ENCODE assay signal across 1 cellular context in genomic region chr20:32988008-32988407, GRCh38.
A peak's percentile ranks its signal among the peaks of the same experiment; 100 is the strongest.
TF ChIP-seq lines count a peak whose summit lies in the region.

No MANE protein-coding gene starts in this region.

TF ChIP-seq in K562, 482 proteins besides CTCF, POLR2A, EP300 and RAD21:
- TF ChIP-seq BHLHE40 (IDR thresholded peaks at IDR 0.05; ENCODE audit: low read length) (0 out of 2 replicates have a peak, but pooled peaks have one; percentile 26), ASH1L (IDR thresholded peaks at IDR 0.05; ENCODE audit: borderline replicate concordance, low read depth, partially characterized antibody) (no peak), NCOA4 (IDR thresholded peaks at IDR 0.05; ENCODE audit: partially characterized antibody) (no peak), ZNF436 (CRISPR knock-in tag; IDR thresholded peaks at IDR 0.05) (no peak), MTA2 (IDR thresholded peaks at IDR 0.05; ENCODE audit: low read depth) (no peak), CBFA2T3 (IDR thresholded peaks at IDR 0.05) (no peak), PPARD (CRISPR knock-in tag; IDR thresholded peaks at IDR 0.05) (no peak), ESRRA (IDR thresholded peaks at IDR 0.05; ENCODE audit: borderline replicate concordance, low read depth) (no peak), E2F4 (CRISPR knock-in tag; IDR thresholded peaks at IDR 0.05; ENCODE audit: low read depth) (no peak), SRSF7 (optimal IDR thresholded peaks at IDR 0.05; ENCODE audit: low read depth, low read length) (no peak), SPI1 (IDR thresholded peaks at IDR 0.05; ENCODE audit: borderline replicate concordance, low read depth, low read length) (no peak), PCBP2 (IDR thresholded peaks at IDR 0.05; ENCODE audit: low read depth, low read length, poor library complexity, severe bottlenecking) (no peak), ATF3 (IDR thresholded peaks at IDR 0.05) (0 out of 2 replicates have a peak, but pooled peaks have one; percentile 9), ATF3 (CRISPR knock-in tag; conservative IDR thresholded peaks at IDR 0.05) (no peak)
- TF ChIP-seq, protein P1, sequence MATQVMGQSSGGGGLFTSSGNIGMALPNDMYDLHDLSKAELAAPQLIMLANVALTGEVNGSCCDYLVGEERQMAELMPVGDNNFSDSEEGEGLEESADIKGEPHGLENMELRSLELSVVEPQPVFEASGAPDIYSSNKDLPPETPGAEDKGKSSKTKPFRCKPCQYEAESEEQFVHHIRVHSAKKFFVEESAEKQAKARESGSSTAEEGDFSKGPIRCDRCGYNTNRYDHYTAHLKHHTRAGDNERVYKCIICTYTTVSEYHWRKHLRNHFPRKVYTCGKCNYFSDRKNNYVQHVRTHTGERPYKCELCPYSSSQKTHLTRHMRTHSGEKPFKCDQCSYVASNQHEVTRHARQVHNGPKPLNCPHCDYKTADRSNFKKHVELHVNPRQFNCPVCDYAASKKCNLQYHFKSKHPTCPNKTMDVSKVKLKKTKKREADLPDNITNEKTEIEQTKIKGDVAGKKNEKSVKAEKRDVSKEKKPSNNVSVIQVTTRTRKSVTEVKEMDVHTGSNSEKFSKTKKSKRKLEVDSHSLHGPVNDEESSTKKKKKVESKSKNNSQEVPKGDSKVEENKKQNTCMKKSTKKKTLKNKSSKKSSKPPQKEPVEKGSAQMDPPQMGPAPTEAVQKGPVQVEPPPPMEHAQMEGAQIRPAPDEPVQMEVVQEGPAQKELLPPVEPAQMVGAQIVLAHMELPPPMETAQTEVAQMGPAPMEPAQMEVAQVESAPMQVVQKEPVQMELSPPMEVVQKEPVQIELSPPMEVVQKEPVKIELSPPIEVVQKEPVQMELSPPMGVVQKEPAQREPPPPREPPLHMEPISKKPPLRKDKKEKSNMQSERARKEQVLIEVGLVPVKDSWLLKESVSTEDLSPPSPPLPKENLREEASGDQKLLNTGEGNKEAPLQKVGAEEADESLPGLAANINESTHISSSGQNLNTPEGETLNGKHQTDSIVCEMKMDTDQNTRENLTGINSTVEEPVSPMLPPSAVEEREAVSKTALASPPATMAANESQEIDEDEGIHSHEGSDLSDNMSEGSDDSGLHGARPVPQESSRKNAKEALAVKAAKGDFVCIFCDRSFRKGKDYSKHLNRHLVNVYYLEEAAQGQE (CRISPR knock-in tag; IDR thresholded peaks at IDR 0.05; ENCODE audit: low read depth), result no peak
- TF ChIP-seq, protein P2, sequence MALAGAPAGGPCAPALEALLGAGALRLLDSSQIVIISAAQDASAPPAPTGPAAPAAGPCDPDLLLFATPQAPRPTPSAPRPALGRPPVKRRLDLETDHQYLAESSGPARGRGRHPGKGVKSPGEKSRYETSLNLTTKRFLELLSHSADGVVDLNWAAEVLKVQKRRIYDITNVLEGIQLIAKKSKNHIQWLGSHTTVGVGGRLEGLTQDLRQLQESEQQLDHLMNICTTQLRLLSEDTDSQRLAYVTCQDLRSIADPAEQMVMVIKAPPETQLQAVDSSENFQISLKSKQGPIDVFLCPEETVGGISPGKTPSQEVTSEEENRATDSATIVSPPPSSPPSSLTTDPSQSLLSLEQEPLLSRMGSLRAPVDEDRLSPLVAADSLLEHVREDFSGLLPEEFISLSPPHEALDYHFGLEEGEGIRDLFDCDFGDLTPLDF (CRISPR knock-in tag; IDR thresholded peaks at IDR 0.05), result no peak
- TF ChIP-seq, protein P3, sequence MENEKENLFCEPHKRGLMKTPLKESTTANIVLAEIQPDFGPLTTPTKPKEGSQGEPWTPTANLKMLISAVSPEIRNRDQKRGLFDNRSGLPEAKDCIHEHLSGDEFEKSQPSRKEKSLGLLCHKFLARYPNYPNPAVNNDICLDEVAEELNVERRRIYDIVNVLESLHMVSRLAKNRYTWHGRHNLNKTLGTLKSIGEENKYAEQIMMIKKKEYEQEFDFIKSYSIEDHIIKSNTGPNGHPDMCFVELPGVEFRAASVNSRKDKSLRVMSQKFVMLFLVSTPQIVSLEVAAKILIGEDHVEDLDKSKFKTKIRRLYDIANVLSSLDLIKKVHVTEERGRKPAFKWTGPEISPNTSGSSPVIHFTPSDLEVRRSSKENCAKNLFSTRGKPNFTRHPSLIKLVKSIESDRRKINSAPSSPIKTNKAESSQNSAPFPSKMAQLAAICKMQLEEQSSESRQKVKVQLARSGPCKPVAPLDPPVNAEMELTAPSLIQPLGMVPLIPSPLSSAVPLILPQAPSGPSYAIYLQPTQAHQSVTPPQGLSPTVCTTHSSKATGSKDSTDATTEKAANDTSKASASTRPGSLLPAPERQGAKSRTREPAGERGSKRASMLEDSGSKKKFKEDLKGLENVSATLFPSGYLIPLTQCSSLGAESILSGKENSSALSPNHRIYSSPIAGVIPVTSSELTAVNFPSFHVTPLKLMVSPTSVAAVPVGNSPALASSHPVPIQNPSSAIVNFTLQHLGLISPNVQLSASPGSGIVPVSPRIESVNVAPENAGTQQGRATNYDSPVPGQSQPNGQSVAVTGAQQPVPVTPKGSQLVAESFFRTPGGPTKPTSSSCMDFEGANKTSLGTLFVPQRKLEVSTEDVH (IDR thresholded peaks at IDR 0.05; ENCODE audit: low read depth, partially characterized antibody), result no peak
